ENCODE assay signal across 43 cellular contexts in genomic region chr1:86449103-86449502, GRCh38. TPM values are rescaled to one million over a fixed set of nuclear protein-coding genes. Genes with fewer than 3 reads are reported as not detected.
"Had no signal": no experiment of that assay in that cellular context is flagged by ENCODE, and none has a peak within 500 bp of the region (broad histone marks: within the 10 kb centered on the region; RNA-seq: fewer than 3 reads in every experiment).

No MANE protein-coding gene starts in this region.

- H3K27me3 Mint-ChIP-seq: activated naive CD4-positive, alpha-beta T cell treated with anti-CD3 and anti-CD28 coated beads, Interleukin-2, amount 10 ng/mL, durations not matched to agents 7 days and 5 days; activated naive CD4-positive, alpha-beta T cell treated with anti-CD3 and anti-CD28 coated beads, Interleukin-2, amount 50 U/mL, for 24 hours; activated naive CD8-positive, alpha-beta T cell; activated T-cell treated with anti-CD3 and anti-CD28 coated beads, Interleukin-2, amount 50 U/mL, for 24 hours; activated T-helper 17 cell treated with anti-CD3 and anti-CD28 coated beads, Interleukin-2, amount 50 U/mL, for 72 hours; brain had no signal

- H3K4me1 Mint-ChIP-seq: activated naive CD4-positive, alpha-beta T cell treated with anti-CD3 and anti-CD28 coated beads, Interleukin-2, amount 10 ng/mL, durations not matched to agents 7 days and 5 days; activated naive CD4-positive, alpha-beta T cell treated with anti-CD3 and anti-CD28 coated beads, Interleukin-2, amount 50 U/mL, for 24 hours; activated naive CD8-positive, alpha-beta T cell treated with anti-CD3 and anti-CD28 coated beads for 36 hours; activated naive CD8-positive, alpha-beta T cell treated with anti-CD3 and anti-CD28 coated beads, Interleukin-2, amount 10 ng/mL, durations not matched to agents 7 days and 5 days; activated naive CD8-positive, alpha-beta T cell treated with anti-CD3 and anti-CD28 coated beads, Interleukin-2, amount 50 U/mL, for 24 hours; brain; central memory CD8-positive, alpha-beta T cell had no signal

- H3K4me3 Mint-ChIP-seq: activated naive CD4-positive, alpha-beta T cell treated with anti-CD3 and anti-CD28 coated beads for 36 hours; activated naive CD4-positive, alpha-beta T cell treated with anti-CD3 and anti-CD28 coated beads, Interleukin-2, amount 10 ng/mL, durations not matched to agents 7 days and 5 days; activated naive CD4-positive, alpha-beta T cell treated with anti-CD3 and anti-CD28 coated beads, Interleukin-2, amount 50 U/mL, for 24 hours; activated naive CD8-positive, alpha-beta T cell; activated naive CD8-positive, alpha-beta T cell treated with anti-CD3 and anti-CD28 coated beads for 36 hours; activated naive CD8-positive, alpha-beta T cell treated with anti-CD3 and anti-CD28 coated beads, Interleukin-2, amount 10 ng/mL, durations not matched to agents 7 days and 5 days; activated naive CD8-positive, alpha-beta T cell treated with anti-CD3 and anti-CD28 coated beads, Interleukin-2, amount 50 U/mL, for 24 hours; activated T-cell treated with anti-CD3 and anti-CD28 coated beads, Interleukin-2, amount 50 U/mL, for 24 hours; activated T-cell treated with anti-CD3 and anti-CD28 coated beads, Interleukin-2, amount 50 U/mL, for 4 hours; activated T-cell treated with anti-CD3 and anti-CD28 coated beads, Interleukin-2, amount 50 U/mL, for 72 hours; activated T-helper 1 cell treated with anti-CD3 and anti-CD28 coated beads, Interleukin-12 subunit alpha, Interleukin-12 subunit beta, Interleukin-2, Interleukin-4 antibody, amounts not matched to agents 30 ng/mL and 10 ng/mL and 1 ng/mL, durations not matched to agents 14 hours and 24 hours and 36 hours; activated T-helper 17 cell treated with anti-CD3 and anti-CD28 coated beads, Interleukin-2, amount 50 U/mL, for 72 hours; brain; central memory CD8-positive, alpha-beta T cell had no signal

- H3K36me3 Mint-ChIP-seq: activated naive CD4-positive, alpha-beta T cell treated with anti-CD3 and anti-CD28 coated beads, Interleukin-2, amount 10 ng/mL, durations not matched to agents 7 days and 5 days; activated naive CD4-positive, alpha-beta T cell treated with anti-CD3 and anti-CD28 coated beads, Interleukin-2, amount 50 U/mL, for 24 hours; activated naive CD4-positive, alpha-beta T cell treated with anti-CD3 and anti-CD28 coated beads, Interleukin-2, amount 50 U/mL, for 72 hours; activated naive CD8-positive, alpha-beta T cell; activated naive CD8-positive, alpha-beta T cell treated with anti-CD3 and anti-CD28 coated beads for 36 hours; activated naive CD8-positive, alpha-beta T cell treated with anti-CD3 and anti-CD28 coated beads, Interleukin-2, amount 10 ng/mL, durations not matched to agents 7 days and 5 days; brain had no signal

- FAIRE-seq: astrocyte had no signal

- H3K27ac Mint-ChIP-seq: activated naive CD4-positive, alpha-beta T cell treated with anti-CD3 and anti-CD28 coated beads for 36 hours; activated naive CD4-positive, alpha-beta T cell treated with anti-CD3 and anti-CD28 coated beads, Interleukin-2, amount 10 ng/mL, durations not matched to agents 7 days and 5 days; activated naive CD4-positive, alpha-beta T cell treated with anti-CD3 and anti-CD28 coated beads, Interleukin-2, amount 50 U/mL, for 24 hours; activated naive CD8-positive, alpha-beta T cell; activated naive CD8-positive, alpha-beta T cell treated with anti-CD3 and anti-CD28 coated beads for 36 hours; activated naive CD8-positive, alpha-beta T cell treated with anti-CD3 and anti-CD28 coated beads, Interleukin-2, amount 10 ng/mL, durations not matched to agents 7 days and 5 days; activated naive CD8-positive, alpha-beta T cell treated with anti-CD3 and anti-CD28 coated beads, Interleukin-2, amount 50 U/mL, for 24 hours; activated T-cell treated with anti-CD3 and anti-CD28 coated beads, Interleukin-2, amount 50 U/mL, for 24 hours; activated T-cell treated with anti-CD3 and anti-CD28 coated beads, Interleukin-2, amount 50 U/mL, for 72 hours; activated T-helper 1 cell treated with anti-CD3 and anti-CD28 coated beads, Interleukin-12 subunit alpha, Interleukin-12 subunit beta, Interleukin-2, Interleukin-4 antibody, amounts not matched to agents 30 ng/mL and 10 ng/mL and 1 ng/mL, durations not matched to agents 14 hours and 24 hours and 36 hours; activated T-helper 17 cell treated with anti-CD3 and anti-CD28 coated beads, Interleukin-2, amount 50 U/mL, for 72 hours; activated T-helper 2 cell treated with anti-CD3 and anti-CD28 coated beads, Interferon-gamma antibody, Interleukin-2, Interleukin-4, amounts not matched to agents 10 μg/mL and 5 μg/mL and 100 μg/mL, durations not matched to agents 14 hours and 24 hours and 36 hours; brain had no signal

- H3K9me3 ChIP-seq: adrenal gland, ascending aorta, body of pancreas, breast epithelium had no signal

- H3K36me3 ChIP-seq: adrenal gland, ascending aorta, brain microvascular endothelial cell, breast epithelium, cardiac muscle cell had no signal

- H3K9me3 Mint-ChIP-seq: activated naive CD4-positive, alpha-beta T cell treated with anti-CD3 and anti-CD28 coated beads for 36 hours; activated naive CD4-positive, alpha-beta T cell treated with anti-CD3 and anti-CD28 coated beads, Interleukin-2, amount 10 ng/mL, durations not matched to agents 7 days and 5 days; activated naive CD4-positive, alpha-beta T cell treated with anti-CD3 and anti-CD28 coated beads, Interleukin-2, amount 50 U/mL, for 24 hours; activated naive CD4-positive, alpha-beta T cell treated with anti-CD3 and anti-CD28 coated beads, Interleukin-2, amount 50 U/mL, for 72 hours; activated naive CD8-positive, alpha-beta T cell treated with anti-CD3 and anti-CD28 coated beads for 36 hours; activated naive CD8-positive, alpha-beta T cell treated with anti-CD3 and anti-CD28 coated beads, Interleukin-2, amount 10 ng/mL, durations not matched to agents 7 days and 5 days; activated naive CD8-positive, alpha-beta T cell treated with anti-CD3 and anti-CD28 coated beads, Interleukin-2, amount 50 U/mL, for 24 hours; activated T-cell treated with anti-CD3 and anti-CD28 coated beads, Interleukin-2, amount 50 U/mL, for 24 hours; activated T-cell treated with anti-CD3 and anti-CD28 coated beads, Interleukin-2, amount 50 U/mL, for 4 hours; activated T-cell treated with anti-CD3 and anti-CD28 coated beads, Interleukin-2, amount 50 U/mL, for 72 hours; activated T-helper 1 cell treated with anti-CD3 and anti-CD28 coated beads, Interleukin-12 subunit alpha, Interleukin-12 subunit beta, Interleukin-2, Interleukin-4 antibody, amounts not matched to agents 30 ng/mL and 10 ng/mL and 1 ng/mL, durations not matched to agents 14 hours and 24 hours and 36 hours; activated T-helper 17 cell treated with anti-CD3 and anti-CD28 coated beads, Interleukin-2, amount 50 U/mL, for 72 hours; activated T-helper 2 cell treated with anti-CD3 and anti-CD28 coated beads, Interferon-gamma antibody, Interleukin-2, Interleukin-4, amounts not matched to agents 10 μg/mL and 5 μg/mL and 100 μg/mL, durations not matched to agents 14 hours and 24 hours and 36 hours; brain; central memory CD8-positive, alpha-beta T cell had no signal

- DNase-seq: activated effector memory CD4-positive, alpha-beta T cell treated with anti-CD3 and anti-CD28 coated beads, Interleukin-2, amount 50 U/mL, for 16 hours; activated effector memory CD4-positive, alpha-beta T cell treated with Interleukin-2 at 50 U/mL for 16 hours; activated gamma-delta T cell; activated gamma-delta T cell treated with Interleukin-2 at 50 U/mL for 16 hours; activated naive CD4-positive, alpha-beta T cell; activated naive CD4-positive, alpha-beta T cell treated with anti-CD3 and anti-CD28 coated beads for 36 hours; activated naive CD4-positive, alpha-beta T cell treated with anti-CD3 and anti-CD28 coated beads, Interleukin-2, amount 10 ng/mL, durations not matched to agents 7 days and 5 days; activated naive CD4-positive, alpha-beta T cell treated with anti-CD3 and anti-CD28 coated beads, Interleukin-2, amount 50 U/mL, for 16 hours; activated naive CD4-positive, alpha-beta T cell treated with Interleukin-2 at 50 U/mL for 16 hours; activated naive CD8-positive, alpha-beta T cell treated with anti-CD3 and anti-CD28 coated beads for 36 hours; activated naive CD8-positive, alpha-beta T cell treated with anti-CD3 and anti-CD28 coated beads, Interleukin-2, amount 10 ng/mL, durations not matched to agents 7 days and 5 days; activated naive CD8-positive, alpha-beta T cell treated with anti-CD3 and anti-CD28 coated beads, Interleukin-2, amount 50 U/mL, for 24 hours; activated T-cell treated with anti-CD3 and anti-CD28 coated beads, Interleukin-2, amount 50 U/mL, for 1 hour; activated T-cell treated with anti-CD3 and anti-CD28 coated beads, Interleukin-2, amount 50 U/mL, for 24 hours; activated T-cell treated with anti-CD3 and anti-CD28 coated beads, Interleukin-2, amount 50 U/mL, for 4 hours; activated T-cell treated with anti-CD3 and anti-CD28 coated beads, Interleukin-2, amount 50 U/mL, for 48 hours; activated T-cell treated with anti-CD3 and anti-CD28 coated beads, Interleukin-2, amount 50 U/mL, for 72 hours; adrenal gland; amniotic stem cell; amygdala; anterior cingulate cortex; aorta; body of pancreas; brain microvascular endothelial cell; caudate nucleus; central memory CD4-positive, alpha-beta T cell; cerebellar nuclear complex had no signal

- H3K27ac ChIP-seq: adrenal gland, ascending aorta, body of pancreas, brain microvascular endothelial cell, breast epithelium, cardiac muscle cell had no signal

- ATAC-seq: activated naive CD4-positive, alpha-beta T cell treated with anti-CD3 and anti-CD28 coated beads, Interleukin-2, amount 50 U/mL, for 72 hours; activated naive CD8-positive, alpha-beta T cell treated with anti-CD3 and anti-CD28 coated beads, Interleukin-2, amount 50 U/mL, for 24 hours; activated T-cell treated with anti-CD3 and anti-CD28 coated beads, Interleukin-2, amount 50 U/mL, for 4 hours; activated T-cell treated with anti-CD3 and anti-CD28 coated beads, Interleukin-2, amount 50 U/mL, for 72 hours; activated T-helper 17 cell treated with anti-CD3 and anti-CD28 coated beads, Interleukin-2, amount 50 U/mL, for 72 hours; body of pancreas had no signal

- H3K4me3 ChIP-seq: adrenal gland, ascending aorta, body of pancreas, breast epithelium, cardiac muscle cell had no signal

- H3K4me1 ChIP-seq: adrenal gland, ascending aorta, body of pancreas, breast epithelium had no signal

- H3K27me3 ChIP-seq: adrenal gland, ascending aorta, body of pancreas, brain microvascular endothelial cell, breast epithelium, cardiac muscle cell had no signal

RNA-seq across cellular contexts. Expression of gene CLCA1, which starts 19.6 kb away (rescaled TPM):
- total RNA-seq: activated naive CD4-positive, alpha-beta T cell treated with anti-CD3 and anti-CD28 coated beads for 36 hours; activated naive CD4-positive, alpha-beta T cell treated with anti-CD3 and anti-CD28 coated beads, Interleukin-2, amount 50 U/mL, for 72 hours; activated naive CD8-positive, alpha-beta T cell treated with anti-CD3 and anti-CD28 coated beads for 36 hours; activated naive CD8-positive, alpha-beta T cell treated with anti-CD3 and anti-CD28 coated beads, Interleukin-2, amount 10 ng/mL, durations not matched to agents 7 days and 5 days; activated T-cell treated with anti-CD3 and anti-CD28 coated beads, Interleukin-2, amount 50 U/mL, for 72 hours; activated T-helper 1 cell treated with anti-CD3 and anti-CD28 coated beads, Interleukin-12 subunit alpha, Interleukin-12 subunit beta, Interleukin-2, Interleukin-4 antibody, amounts not matched to agents 30 ng/mL and 10 ng/mL and 1 ng/mL, durations not matched to agents 14 hours and 24 hours and 36 hours; activated T-helper 17 cell treated with anti-CD3 and anti-CD28 coated beads, Interleukin-2, amount 50 U/mL, for 72 hours; activated T-helper 2 cell treated with anti-CD3 and anti-CD28 coated beads, Interferon-gamma antibody, Interleukin-2, Interleukin-4, amounts not matched to agents 10 μg/mL and 5 μg/mL and 100 μg/mL, durations not matched to agents 14 hours and 24 hours and 36 hours; ascending aorta; astrocyte; body of pancreas; bronchial epithelial cell; cardiac muscle cell; cardiac septum; chondrocyte had no signal
- polyA plus RNA-seq: cardiac muscle cell had no signal

RNA-seq across cellular contexts. Expression of gene CLCA2, which starts 25.1 kb away (rescaled TPM):
- total RNA-seq: activated naive CD4-positive, alpha-beta T cell treated with anti-CD3 and anti-CD28 coated beads for 36 hours; activated naive CD4-positive, alpha-beta T cell treated with anti-CD3 and anti-CD28 coated beads, Interleukin-2, amount 50 U/mL, for 72 hours; activated naive CD8-positive, alpha-beta T cell treated with anti-CD3 and anti-CD28 coated beads for 36 hours; activated naive CD8-positive, alpha-beta T cell treated with anti-CD3 and anti-CD28 coated beads, Interleukin-2, amount 10 ng/mL, durations not matched to agents 7 days and 5 days; activated T-cell treated with anti-CD3 and anti-CD28 coated beads, Interleukin-2, amount 50 U/mL, for 4 hours; activated T-cell treated with anti-CD3 and anti-CD28 coated beads, Interleukin-2, amount 50 U/mL, for 72 hours; activated T-helper 1 cell treated with anti-CD3 and anti-CD28 coated beads, Interleukin-12 subunit alpha, Interleukin-12 subunit beta, Interleukin-2, Interleukin-4 antibody, amounts not matched to agents 30 ng/mL and 10 ng/mL and 1 ng/mL, durations not matched to agents 14 hours and 24 hours and 36 hours; activated T-helper 17 cell treated with anti-CD3 and anti-CD28 coated beads, Interleukin-2, amount 50 U/mL, for 72 hours; activated T-helper 2 cell treated with anti-CD3 and anti-CD28 coated beads, Interferon-gamma antibody, Interleukin-2, Interleukin-4, amounts not matched to agents 10 μg/mL and 5 μg/mL and 100 μg/mL, durations not matched to agents 14 hours and 24 hours and 36 hours; ascending aorta; body of pancreas; cardiac muscle cell; cardiac septum; cerebellum; chondrocyte had no signal
- polyA plus RNA-seq: cardiac muscle cell had no signal
